Comparison of ENCODE assay signal across 26 cellular contexts in genomic region chr15:88568589-88568988, GRCh38. TPM values are rescaled to one million over a fixed set of nuclear protein-coding genes. Genes with fewer than 3 reads are reported as not detected.
A peak's percentile ranks its signal among the peaks of the same experiment; 100 is the strongest.
DNase-seq lines count a peak whose midpoint lies in the region; ATAC-seq and TF ChIP-seq lines count a peak whose summit lies in the region.
"Had no signal": no experiment of that assay in that cellular context is flagged by ENCODE, and none has a peak within 500 bp of the region (broad histone marks: within the 10 kb centered on the region; RNA-seq: fewer than 3 reads in every experiment).

No MANE protein-coding gene starts in this region.

- TF ChIP-seq CTCF in CD8-positive, alpha-beta T cell (IDR thresholded peaks at IDR 0.05), result no peak
- TF ChIP-seq CTCF in WERI-Rb-1 (IDR thresholded peaks at IDR 0.05; ENCODE audit: low read depth, low read length) (no peak), fibroblast of mammary gland (conservative IDR thresholded peaks at IDR 0.05; ENCODE audit: control insufficient read depth, insufficient read depth, low read depth, low read length) (no peak), thyroid gland (IDR thresholded peaks at IDR 0.05) (no peak), foreskin keratinocyte (conservative IDR thresholded peaks at IDR 0.05) (no peak)

- no peaks in the 10 kb centered on the region for H3K36me3 Mint-ChIP-seq in CD8-positive, alpha-beta T cell

- ATAC-seq in CD8-positive, alpha-beta T cell, result no peak
- no peak for ATAC-seq in foreskin keratinocyte

- peak overlapping the region; percentile 14 for H3K27ac Mint-ChIP-seq in CD8-positive, alpha-beta T cell
- H3K27ac Mint-ChIP-seq: CD4-positive, alpha-beta memory T cell; H9 had no signal

- DNase-seq in CD8-positive, alpha-beta T cell, result no peak
- DNase-seq in WERI-Rb-1, result no peak
- DNase-seq in fibroblast of mammary gland (ENCODE audit: low read depth), result peak; percentile 4
- no peak for DNase-seq in thyroid gland
- no peak for DNase-seq in caudate nucleus (lab: John Stamatoyannopoulos, UW)
- no peak for DNase-seq in foreskin keratinocyte
- no peak for DNase-seq in AG08396 (ENCODE audit: low spot score)
- DNase-seq: C1 segment of cervical spinal cord; Caco-2; CD4-positive, alpha-beta memory T cell; DMS 273 treated with DMSO at 0.1 percent for 48 hours; DMS79; GF-D8; H9; KG1; MM.1S; NCI-H1092; NCI-H1417 treated with DMSO at 0.1 percent for 48 hours; NCI-H1694 treated with DMSO at 0.1 percent for 48 hours; NCI-H2081 treated with DMSO at 0.1 percent for 48 hours; NCI-H2171; NCI-H226; NCI-H510A; NCI-H69; RPMI8226; SHP77 had no signal

- CTCF ChIA-PET in CD8-positive, alpha-beta T cell (lab: Charles Lee), result no interaction called here

- no peak overlapping the region for H3K27ac ChIP-seq in CD8-positive, alpha-beta T cell (ENCODE audit: low read depth, low read length)
- H3K27ac ChIP-seq in WERI-Rb-1 (peak overlapping the region; percentile 93), thyroid gland (peak overlapping the region; percentile 25 to 89 (median 79)), caudate nucleus (ENCODE audit: low read depth, low read length) (no peak overlapping the region), foreskin keratinocyte (no peak overlapping the region)

- H3K4me3 Mint-ChIP-seq in CD8-positive, alpha-beta T cell, result no peak overlapping the region
- H3K4me3 Mint-ChIP-seq: CD4-positive, alpha-beta memory T cell; H9 had no signal

- WGBS in thyroid gland, 2 donors, result 82% methylated on average over 6 of the region's 6 CpGs

- intact Hi-C loops in CD8-positive, alpha-beta T cell (cut with DNase I, micrococcal nuclease), result no loop called here
- intact Hi-C loops in thyroid gland (cut with DNase I), result no loop called here

- H3K9me3 ChIP-seq in CD8-positive, alpha-beta T cell (ENCODE audit: low read length), result no peaks in the 10 kb centered on the region
- H3K9me3 ChIP-seq in WERI-Rb-1 (ENCODE audit: severe bottlenecking) (no peaks in the 10 kb centered on the region), thyroid gland (no peaks in the 10 kb centered on the region)
- H3K9me3 ChIP-seq: Caco-2 had no signal

- no peaks in the 10 kb centered on the region for H3K4me1 ChIP-seq in CD8-positive, alpha-beta T cell (ENCODE audit: insufficient read depth, low read length)
- H3K4me1 ChIP-seq in thyroid gland, result peaks cover 34 to 49% of the 10 kb centered on the region in 2 donors
- H3K4me1 ChIP-seq in foreskin keratinocyte, result no peaks in the 10 kb centered on the region

- no peak overlapping the region for H3K4me3 ChIP-seq in CD8-positive, alpha-beta T cell (ENCODE audit: low read depth, low read length)
- H3K4me3 ChIP-seq in WERI-Rb-1 (ENCODE audit: low read depth, low read length) (no peak overlapping the region), fibroblast of mammary gland (ENCODE audit: control insufficient read depth, low read depth, low read length) (no peak overlapping the region), thyroid gland (replicated peaks in 1 of 3) (no peak overlapping the region)

- POLR2A ChIA-PET in CD8-positive, alpha-beta T cell (lab: Charles Lee), result no interaction called here

- no peak for TF ChIP-seq POLR2A in thyroid gland (IDR thresholded peaks at IDR 0.05)

- no peaks in the 10 kb centered on the region for H3K4me1 Mint-ChIP-seq in CD8-positive, alpha-beta T cell (ENCODE audit: low read depth)
- H3K4me1 Mint-ChIP-seq: CD4-positive, alpha-beta memory T cell had no signal

- H3K36me3 ChIP-seq in CD8-positive, alpha-beta T cell (ENCODE audit: insufficient read depth, low read length), result no peaks in the 10 kb centered on the region
- H3K36me3 ChIP-seq in WERI-Rb-1 (no peaks in the 10 kb centered on the region), thyroid gland (no peaks in the 10 kb centered on the region)

- H3K9me3 Mint-ChIP-seq in CD8-positive, alpha-beta T cell, result no peaks in the 10 kb centered on the region
- H3K9me3 Mint-ChIP-seq: CD4-positive, alpha-beta memory T cell; H9 had no signal

- no peaks in the 10 kb centered on the region for H3K27me3 ChIP-seq in CD8-positive, alpha-beta T cell (ENCODE audit: insufficient read depth, low read length)
- H3K27me3 ChIP-seq in WERI-Rb-1 (ENCODE audit: insufficient read depth, low read depth, severe bottlenecking) (no peaks in the 10 kb centered on the region), thyroid gland (no peaks in the 10 kb centered on the region), foreskin keratinocyte (peaks cover 31% of the 10 kb centered on the region)

- H3K27me3 Mint-ChIP-seq in CD8-positive, alpha-beta T cell (ENCODE audit: low read depth), result peaks cover 2% of the 10 kb centered on the region

RNA-seq across cellular contexts. Expression of gene DET1, which starts 22.1 kb away (rescaled TPM):
- 1 to 10 TPM; 1.4 to 2.0 TPM for total RNA-seq in CD8-positive, alpha-beta T cell
- total RNA-seq in thyroid gland, result 10 to 100 TPM in 3 of 4 donors, 1 to 10 TPM in 1; 8.8 to 11.2 (median 10.6) TPM
- 1.5 and 1.6 TPM in 2 replicates for total RNA-seq in foreskin keratinocyte
- 1.1 and 1.3 TPM in 2 replicates for polyA plus RNA-seq in foreskin keratinocyte

RNA-seq across cellular contexts. Expression of gene AEN, which starts 52.6 kb away (rescaled TPM):
- 10 to 100 TPM; 26.9 to 27.7 TPM for total RNA-seq in CD8-positive, alpha-beta T cell
- total RNA-seq in thyroid gland, result 10 to 100 TPM; 21.6 to 32.8 (median 27.3) TPM
- total RNA-seq in foreskin keratinocyte, result 47.6 and 50.0 TPM in 2 replicates
- 25.8 and 26.6 TPM in 2 replicates for polyA plus RNA-seq in foreskin keratinocyte

Comparison
In these comparisons a context has a peak if more than half of its experiments do, and no peak if none do; other contexts are left out.
1. H3K27ac ChIP-seq: peak in WERI-Rb-1 (single experiment) and thyroid gland (3 of 3); none in CD8-positive, alpha-beta T cell (single experiment), caudate nucleus (single experiment) and foreskin keratinocyte (single experiment).